1 cellular context compared by ENCODE assay signal in genomic region chr10:87742992-87743610, GRCh38.
A peak's percentile ranks its signal among the peaks of the same experiment; 100 is the strongest.
TF ChIP-seq lines count a peak whose summit lies in the region.
"Not testable (repeated sequence)": the region's sequence is repeated elsewhere in the genome, so short reads cannot be mapped to it uniquely, and the experiment has no call there.

No MANE protein-coding gene starts in this region.

TF ChIP-seq in HepG2, 621 proteins besides CTCF, POLR2A, EP300 and RAD21 (continued from another document and continues in another):
- TF ChIP-seq ZBTB33 (CRISPR knock-in tag; IDR thresholded peaks at IDR 0.05): peak; percentile 17; the same call in 1 of the 2 replicates
- TF ChIP-seq XRCC5 (optimal IDR thresholded peaks at IDR 0.05; ENCODE audit: low read length): peak; percentile 19
- TF ChIP-seq FOXP4 (CRISPR knock-in tag; IDR thresholded peaks at IDR 0.05): peak; percentile 86
- TF ChIP-seq ZNF501 (CRISPR knock-in tag; IDR thresholded peaks at IDR 0.05): peak; percentile 38; the same call in 1 of the 2 replicates
- peak; percentile 69; the same call in 1 of the 2 replicates for TF ChIP-seq ZSCAN9 (CRISPR knock-in tag; IDR thresholded peaks at IDR 0.05; ENCODE audit: borderline replicate concordance)
- peak; percentile 62; the same call in 1 of the 2 replicates for TF ChIP-seq ZNF788 (CRISPR knock-in tag; IDR thresholded peaks at IDR 0.05; ENCODE audit: borderline replicate concordance)
- TF ChIP-seq ZGPAT (CRISPR knock-in tag; IDR thresholded peaks at IDR 0.05): peak; percentile 70
- TF ChIP-seq NR2F6 (IDR thresholded peaks at IDR 0.05): peak; percentile 44; the same call in 1 of the 2 replicates
- peak; percentile 77; the same call in 1 of the 2 replicates for TF ChIP-seq NR2F6 (CRISPR knock-in tag; IDR thresholded peaks at IDR 0.05)
- TF ChIP-seq KAT8 (CRISPR knock-in tag; IDR thresholded peaks at IDR 0.05): peak; percentile 47; the same call in 1 of the 2 replicates
- peak; percentile 98 for TF ChIP-seq TEAD3 (CRISPR knock-in tag; optimal IDR thresholded peaks at IDR 0.05; ENCODE audit: borderline replicate concordance)
- not testable (repeated sequence) for TF ChIP-seq LCORL, ZBTB40, SOX6, NONO (IDR thresholded peaks at IDR 0.05)
- TF ChIP-seq LCORL (CRISPR knock-in tag; IDR thresholded peaks at IDR 0.05): 0 out of 2 replicates have a peak, but pooled peaks have one; percentile 25
- peak; percentile 61; the same call in 1 of the 2 replicates for TF ChIP-seq ZBTB20 (CRISPR knock-in tag; IDR thresholded peaks at IDR 0.05; ENCODE audit: borderline replicate concordance, low read depth)
- TF ChIP-seq ZBTB40 (CRISPR knock-in tag; IDR thresholded peaks at IDR 0.05): peak; percentile 43; the same call in 1 of the 2 replicates
- 0 out of 2 replicates have a peak, but pooled peaks have one; percentile 66 for TF ChIP-seq CBX5 (CRISPR knock-in tag; IDR thresholded peaks at IDR 0.05; ENCODE audit: borderline replicate concordance)
- TF ChIP-seq SOX6 (CRISPR knock-in tag; IDR thresholded peaks at IDR 0.05): peak; percentile 94
- peak; percentile 70; the same call in 1 of the 2 replicates for TF ChIP-seq TBX2 (CRISPR knock-in tag; IDR thresholded peaks at IDR 0.05; ENCODE audit: borderline replicate concordance)
- TF ChIP-seq FOXK1 (CRISPR knock-in tag; IDR thresholded peaks at IDR 0.05; ENCODE audit: borderline replicate concordance, low read depth): peak; percentile 69; the same call in 1 of the 2 replicates
- TF ChIP-seq NCOA2 (CRISPR knock-in tag; IDR thresholded peaks at IDR 0.05): 0 out of 2 replicates have a peak, but pooled peaks have one; percentile 30
- TF ChIP-seq SMC3 (IDR thresholded peaks at IDR 0.05; ENCODE audit: low read length): peak; percentile 46; the same call in 1 of the 2 replicates
- peak; percentile 79; the same call in 1 of the 2 replicates for TF ChIP-seq FOXO1 (CRISPR knock-in tag; IDR thresholded peaks at IDR 0.05)
- peak; percentile 68 for TF ChIP-seq FOSL2 (CRISPR knock-in tag; IDR thresholded peaks at IDR 0.05)
- TF ChIP-seq ELF3 (CRISPR knock-in tag; IDR thresholded peaks at IDR 0.05): peak; percentile 78
- peak; percentile 79 for TF ChIP-seq EHMT2 (IDR thresholded peaks at IDR 0.05; ENCODE audit: borderline replicate concordance, low read depth, low read length)
- TF ChIP-seq ZNF292 (CRISPR knock-in tag; IDR thresholded peaks at IDR 0.05; ENCODE audit: borderline replicate concordance, low read depth): peak; percentile 81; the same call in 1 of the 2 replicates
- TF ChIP-seq KLF16 (CRISPR knock-in tag; IDR thresholded peaks at IDR 0.05): 0 out of 4 replicates have a peak, but pooled peaks of 1 of the 2 experiments have one; percentile 22
- peak; percentile 69; the same call in 1 of the 2 replicates for TF ChIP-seq MEF2D (CRISPR knock-in tag; IDR thresholded peaks at IDR 0.05)
- peak; percentile 37; the same call in 1 of the 2 replicates for TF ChIP-seq MIER3 (CRISPR knock-in tag; IDR thresholded peaks at IDR 0.05; ENCODE audit: borderline replicate concordance)
- TF ChIP-seq SOX13 (IDR thresholded peaks at IDR 0.05): peak; percentile 67
- peak in 1 of 2 experiments; percentile 95; a peak in 2 of 4 replicates for TF ChIP-seq SOX13 (CRISPR knock-in tag; conservative IDR thresholded peaks at IDR 0.05 in 1 of 2, IDR thresholded peaks at IDR 0.05 in 1 of 2)
- TF ChIP-seq ZMYM3 (CRISPR knock-in tag; IDR thresholded peaks at IDR 0.05): peak; percentile 44; the same call in 1 of the 2 replicates
- TF ChIP-seq MAX (IDR thresholded peaks at IDR 0.05): peak; percentile 71; the same call in 1 of the 2 replicates
- 0 out of 2 replicates have a peak, but pooled peaks have one; percentile 23 for TF ChIP-seq GABPB1 (CRISPR knock-in tag; IDR thresholded peaks at IDR 0.05)
- peak; percentile 25; the same call in 1 of the 2 replicates for TF ChIP-seq MYC (CRISPR knock-in tag; IDR thresholded peaks at IDR 0.05; ENCODE audit: borderline replicate concordance)
- peak; percentile 77; the same call in 1 of the 2 replicates for TF ChIP-seq ESRRA (CRISPR knock-in tag; IDR thresholded peaks at IDR 0.05; ENCODE audit: low read depth)
- peak; percentile 75 for TF ChIP-seq SALL1 (CRISPR knock-in tag; IDR thresholded peaks at IDR 0.05)
- 0 out of 2 replicates have a peak, but pooled peaks have one; percentile 25 for TF ChIP-seq NONO (CRISPR knock-in tag; conservative IDR thresholded peaks at IDR 0.05)
- peak; percentile 99 for TF ChIP-seq ZNF644 (CRISPR knock-in tag; IDR thresholded peaks at IDR 0.05; ENCODE audit: low read depth)
- TF ChIP-seq ZNF792 (CRISPR knock-in tag; IDR thresholded peaks at IDR 0.05): peak; percentile 75; the same call in 1 of the 2 replicates
- peak; percentile 78 for TF ChIP-seq ZNF362 (CRISPR knock-in tag; IDR thresholded peaks at IDR 0.05; ENCODE audit: borderline replicate concordance)
- TF ChIP-seq HDAC2 (CRISPR knock-in tag; IDR thresholded peaks at IDR 0.05): peak; percentile 68; the same call in 1 of the 2 replicates
- TF ChIP-seq NR2F1 (CRISPR knock-in tag; IDR thresholded peaks at IDR 0.05): peak in 1 of 2 experiments; percentile 34; a peak in 1 of 4 replicates
- peak; percentile 80; the same call in 1 of the 2 replicates for TF ChIP-seq ZNF350 (CRISPR knock-in tag; IDR thresholded peaks at IDR 0.05; ENCODE audit: borderline replicate concordance, low read depth)
